Comparison of ENCODE assay signal across 1 cellular context in genomic region chr6:26220353-26220970, GRCh38.
A peak's percentile ranks its signal among the peaks of the same experiment; 100 is the strongest.
TF ChIP-seq lines count a peak whose summit lies in the region.

No MANE protein-coding gene starts in this region.

TF ChIP-seq in HEK293, 187 proteins besides CTCF, POLR2A, EP300 and RAD21 (continued from another document):
- TF ChIP-seq ZNF398 (tag by site-specific recombination; IDR thresholded peaks at IDR 0.05) = no peak
- TF ChIP-seq ZNF544 (tag by site-specific recombination; IDR thresholded peaks at IDR 0.05) = no peak
- peak; percentile 83 for TF ChIP-seq SCRT2 (tag by site-specific recombination; IDR thresholded peaks at IDR 0.05)
- TF ChIP-seq ZBTB44 (tag by site-specific recombination; IDR thresholded peaks at IDR 0.05) = no peak
- peak; percentile 65 for TF ChIP-seq SCRT1 (tag by site-specific recombination; IDR thresholded peaks at IDR 0.05; ENCODE audit: borderline replicate concordance)
